ENCODE assay signal across 16 cellular contexts in genomic region chr2:121635371-121635770, GRCh38. TPM values are rescaled to one million over a fixed set of nuclear protein-coding genes. Genes with fewer than 3 reads are reported as not detected.
DNase-seq lines count a peak whose midpoint lies in the region; ATAC-seq and TF ChIP-seq lines count a peak whose summit lies in the region.
"Had no signal": no experiment of that assay in that cellular context is flagged by ENCODE, and none has a peak within 500 bp of the region (broad histone marks: within the 10 kb centered on the region; RNA-seq: fewer than 3 reads in every experiment).

No MANE protein-coding gene starts in this region.

- ATAC-seq in central memory CD8-positive, alpha-beta T cell (replicated peaks; ENCODE audit: extremely low read depth, poor library complexity, severe bottlenecking): no peak
- ATAC-seq in psoas muscle (no peak), GM18870 (IDR thresholded peaks at IDR 0.05; ENCODE audit: unreplicated experiment) (no peak), HG02759 (IDR thresholded peaks at IDR 0.05; ENCODE audit: unreplicated experiment) (no peak)

- H3K4me1 ChIP-seq in psoas muscle: peaks cover 38% of the 10 kb centered on the region

- no peaks in the 10 kb centered on the region for H3K36me3 ChIP-seq in psoas muscle (ENCODE audit: insufficient read depth in 1 of 2, low read depth in 1 of 2)
- H3K36me3 ChIP-seq: right atrium auricular region had no signal

- peaks cover 8% of the 10 kb centered on the region for H3K9me3 Mint-ChIP-seq in activated CD4-positive, alpha-beta T cell treated with anti-CD3 and anti-CD28 coated beads, Interleukin-2, amount 10 ng/mL, durations not matched to agents 7 days and 5 days
- no peaks in the 10 kb centered on the region for H3K9me3 Mint-ChIP-seq in central memory CD8-positive, alpha-beta T cell

- WGBS in psoas muscle, 3 donors: 6 to 13% (median 8%) methylated on average over 1 of the region's 1 CpG

- POLR2A ChIA-PET in activated CD4-positive, alpha-beta T cell treated with anti-CD3 and anti-CD28 coated beads, Interleukin-2, amount 10 ng/mL, durations not matched to agents 7 days and 5 days (lab: Charles Lee): interaction anchor here (0.6 kb wide), 1 partner anchor 14 kb away, joined by 3 read pairs; the partner anchor contains the start of gene CLASP1

- H3K9me3 ChIP-seq in psoas muscle: peaks cover 4% of the 10 kb centered on the region
- H3K9me3 ChIP-seq: testis had no signal

- H3K4me3 ChIP-seq in psoas muscle: no peak overlapping the region
- H3K4me3 ChIP-seq: dorsolateral prefrontal cortex, lung, right atrium auricular region, testis had no signal

- peak overlapping the region; percentile 52 for H3K27ac Mint-ChIP-seq in activated CD4-positive, alpha-beta T cell treated with anti-CD3 and anti-CD28 coated beads, Interleukin-2, amount 10 ng/mL, durations not matched to agents 7 days and 5 days
- H3K27ac Mint-ChIP-seq in central memory CD8-positive, alpha-beta T cell (ENCODE audit: low read depth): peak overlapping the region; percentile 8

- no peaks in the 10 kb centered on the region for H3K27me3 ChIP-seq in psoas muscle (ENCODE audit: insufficient read depth in 3 of 3, low read length in 2 of 3)
- H3K27me3 ChIP-seq: dorsolateral prefrontal cortex, right atrium auricular region, testis had no signal

- no peaks in the 10 kb centered on the region for H3K27me3 Mint-ChIP-seq in activated CD4-positive, alpha-beta T cell treated with anti-CD3 and anti-CD28 coated beads, Interleukin-2, amount 10 ng/mL, durations not matched to agents 7 days and 5 days
- H3K27me3 Mint-ChIP-seq in central memory CD8-positive, alpha-beta T cell: no peaks in the 10 kb centered on the region

- H3K27ac ChIP-seq in psoas muscle: peak overlapping the region; percentile 71

- H3K4me3 Mint-ChIP-seq in activated CD4-positive, alpha-beta T cell treated with anti-CD3 and anti-CD28 coated beads, Interleukin-2, amount 10 ng/mL, durations not matched to agents 7 days and 5 days: no peak overlapping the region
- H3K4me3 Mint-ChIP-seq in central memory CD8-positive, alpha-beta T cell: no peak overlapping the region
- H3K4me3 Mint-ChIP-seq: neural crest cell had no signal

- peaks cover 26% of the 10 kb centered on the region for H3K36me3 Mint-ChIP-seq in activated CD4-positive, alpha-beta T cell treated with anti-CD3 and anti-CD28 coated beads, Interleukin-2, amount 10 ng/mL, durations not matched to agents 7 days and 5 days (ENCODE audit: low read depth)
- peaks cover 3% of the 10 kb centered on the region for H3K36me3 Mint-ChIP-seq in central memory CD8-positive, alpha-beta T cell (ENCODE audit: insufficient read depth)

- CTCF ChIA-PET in activated CD4-positive, alpha-beta T cell treated with anti-CD3 and anti-CD28 coated beads, Interleukin-2, amount 10 ng/mL, durations not matched to agents 7 days and 5 days (lab: Charles Lee): no interaction called here

- no peak for TF ChIP-seq CTCF in psoas muscle (IDR thresholded peaks at IDR 0.05)

- H3K4me1 Mint-ChIP-seq in activated CD4-positive, alpha-beta T cell treated with anti-CD3 and anti-CD28 coated beads, Interleukin-2, amount 10 ng/mL, durations not matched to agents 7 days and 5 days: peaks cover 29% of the 10 kb centered on the region
- H3K4me1 Mint-ChIP-seq in central memory CD8-positive, alpha-beta T cell: peaks cover 46% of the 10 kb centered on the region

- DNase-seq in activated CD4-positive, alpha-beta T cell treated with anti-CD3 and anti-CD28 coated beads, Interleukin-2, amount 10 ng/mL, durations not matched to agents 7 days and 5 days: no peak
- DNase-seq in activated CD4-positive, alpha-beta T cell treated with anti-CD3 and anti-CD28 coated beads for 1 hour: no peak
- peak; percentile 37 to 61 for DNase-seq in NCI-H524 (lab: John Stamatoyannopoulos, UW)
- no peak for DNase-seq in central memory CD8-positive, alpha-beta T cell (ENCODE audit: low spot score in 2 of 2)
- DNase-seq in psoas muscle: no peak
- DNase-seq in AG08396 (ENCODE audit: low spot score): no peak
- DNase-seq: activated CD8-positive, alpha-beta memory T cell treated with anti-CD3 and anti-CD28 coated beads for 24 hours; activated gamma-delta T cell; dorsolateral prefrontal cortex; NCI-H187; testis had no signal

- intact Hi-C loops in psoas muscle (cut with DNase I): no loop called here

RNA-seq across cellular contexts. Expression of gene CLASP1, which starts 13.9 kb away (rescaled TPM):
- total RNA-seq in activated CD4-positive, alpha-beta T cell treated with anti-CD3 and anti-CD28 coated beads, Interleukin-2, amount 10 ng/mL, durations not matched to agents 7 days and 5 days: 10 to 100 TPM; 52.7 to 54.9 TPM
- total RNA-seq in psoas muscle: 10 to 100 TPM; 38.8 to 60.7 (median 50.4) TPM
- polyA plus RNA-seq in psoas muscle: 10 to 100 TPM; 11.6 to 27.3 (median 12.3) TPM

Comparison
In these comparisons a context has a peak if more than half of its experiments do, and no peak if none do; other contexts are left out.
1. DNase-seq: peak in NCI-H524 (2 of 2); none in activated CD4-positive, alpha-beta T cell treated with anti-CD3 and anti-CD28 coated beads, Interleukin-2, amount 10 ng/mL, durations not matched to agents 7 days and 5 days (single experiment), activated CD4-positive, alpha-beta T cell treated with anti-CD3 and anti-CD28 coated beads for 1 hour (single experiment), central memory CD8-positive, alpha-beta T cell (0 of 2), psoas muscle (0 of 2) and AG08396 (single experiment).